ENCODE assay signal across 8 cellular contexts in the genomic region with DNA sequence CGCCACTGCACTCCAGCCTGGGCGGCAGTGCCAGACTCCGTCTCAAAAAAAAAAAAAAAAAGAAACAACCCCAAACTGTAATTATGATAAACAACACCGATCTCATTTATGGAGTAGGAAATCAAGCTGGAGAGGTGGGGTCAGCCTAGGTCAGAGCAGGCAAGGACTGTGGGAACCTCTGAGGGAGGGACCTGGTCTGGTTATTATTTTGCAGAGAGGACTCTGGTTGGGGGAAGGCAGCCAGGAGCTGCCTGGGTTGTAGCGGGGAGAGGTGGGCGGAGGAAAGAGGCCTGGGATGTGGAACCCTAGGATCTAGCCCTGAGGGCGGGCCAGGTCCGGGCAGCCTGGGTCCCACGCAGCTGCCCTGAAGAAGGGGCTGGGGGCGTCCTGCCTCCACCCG. TPM values are rescaled to one million over a fixed set of nuclear protein-coding genes. Genes with fewer than 3 reads are reported as not detected.
DNase-seq lines count a peak whose midpoint lies in the region; ATAC-seq, FAIRE-seq and TF ChIP-seq lines count a peak whose summit lies in the region.

No MANE protein-coding gene starts in this region.

- TF ChIP-seq RAD21 in A549 (conservative IDR thresholded peaks at IDR 0.05 in 1 of 2, IDR thresholded peaks at IDR 0.05 in 1 of 2) (no peak), K562 (CRISPR knock-in tag; conservative IDR thresholded peaks at IDR 0.05 in 1 of 2, IDR thresholded peaks at IDR 0.05 in 1 of 2) (no peak)

- BruUV-seq in K562 (replicated peaks; lab: Mats Ljungman, UMichigan), result no TSS peak

- intact Hi-C loops in K562 (cut with micrococcal nuclease) (loop anchor here (2.0 kb wide), 1 partner anchor 64 kb away; no protein-coding TSS in a partner anchor), left lung (cut with DNase I) (loop anchor here in 1 of 2 donors (5.0 kb wide), 1 partner anchor 62 kb away; no protein-coding TSS in a partner anchor)

- CTCF ChIA-PET in A549 (lab: Yijun Ruan, JAX) (interaction anchor here (0.6 to 12.9 kb wide), 27 partner anchors 9 to 549 kb away, joined by 3 to 396 read pairs (median 5); a partner anchor contains a TSS), K562 (lab: Yijun Ruan, JAX; ENCODE audit: low intra/inter-chr PET ratio) (interaction anchor here (0.6 to 3.4 kb wide), 4 partner anchors 63 to 116 kb away, joined by 3 to 51 read pairs (median 18); no protein-coding TSS in a partner anchor)

- H3K36me3 ChIP-seq in K562 (ENCODE audit: control insufficient read depth, insufficient read depth, low read length) (no peaks in the 10 kb centered on the region), left lung (no peaks in the 10 kb centered on the region), thoracic aorta (no peaks in the 10 kb centered on the region)

- H3K79me2 ChIP-seq in K562 (ENCODE audit: control insufficient read depth, insufficient read depth, low read length), result no peaks in the 10 kb centered on the region

- H3K9ac ChIP-seq in K562 (ENCODE audit: insufficient read depth in 1 of 2, low read depth in 2 of 2, low read length in 2 of 2), result peak overlapping the region; percentile 61 to 93; a peak in 3 of 4 replicates

- H3K27ac ChIP-seq in A549, result peak overlapping the region; percentile 98 to 99
- peak overlapping the region; percentile 66; the same call in 2 of the 3 replicates for H3K27ac ChIP-seq in K562 (ENCODE audit: extremely low read depth, low read depth, low read length)
- H3K27ac ChIP-seq in left lung, result peak overlapping the region in 1 of 2 donors; percentile 88
- H3K27ac ChIP-seq in thoracic aorta, result no peak overlapping the region

- ATAC-seq in A549, result peak; percentile 77 to 81
- ATAC-seq in K562, result peak; percentile 68
- ATAC-seq in left lung, result peak; percentile 65
- ATAC-seq in thoracic aorta (ENCODE audit: insufficient number of reproducible peaks, low FRiP score, low read depth), result no peak

- DNase-seq in A549 (ENCODE audit: low read depth in 1 of 2, low spot score in 1 of 2) (peak; percentile 73 to 78), GM12864 (ENCODE audit: low read depth) (no peak), NCI-H146 treated with DMSO at 0.1 percent for 48 hours (lab: John Stamatoyannopoulos, UW; ENCODE audit: unreplicated experiment) (peak; percentile 40), K562 (ENCODE audit: extremely low read depth in 1 of 4, low spot score in 3 of 4) (peak; percentile 61 to 63 (median 62)), left lung (no peak), thoracic aorta (ENCODE audit: low spot score) (no peak), NCI-H187 treated with DMSO at 0.1 percent for 48 hours (lab: John Stamatoyannopoulos, UW) (no peak)
- DNase-seq in stimulated activated CD4-positive, alpha-beta T cell treated with anti-CD3 and anti-CD28 coated beads, Interleukin-4, amount 100 ng/mL, for 24 hours, result no peak

- H3K4me3 ChIP-seq in A549, result peak overlapping the region; percentile 65
- H3K4me3 ChIP-seq in GM12864 (ENCODE audit: low read depth, low read length), result peak overlapping the region; percentile 45
- peak overlapping the region; percentile 44 for H3K4me3 ChIP-seq in K562
- peak overlapping the region; percentile 53 to 58 for H3K4me3 ChIP-seq in left lung
- H3K4me3 ChIP-seq in thoracic aorta, result peak overlapping the region; percentile 73

- in situ Hi-C loops in K562 (cut with MboI), result no loop called here

- FAIRE-seq in A549 (lab: Jason Lieb, UNC) (no peak), K562 (lab: Jason Lieb, UNC) (peak; percentile 81)

- 6% methylated on average over 8 of the region's 11 CpGs for WGBS in A549 (ENCODE audit: missing lambda C conversion rate)
- 50% methylated on average over 1 of the region's 11 CpGs for WGBS in K562 (ENCODE audit: insufficient coverage, low coverage, missing lambda C conversion rate)

- TF ChIP-seq POLR2A in A549 (IDR thresholded peaks at IDR 0.05; ENCODE audit: low read length), result no peak
- TF ChIP-seq POLR2A in K562 (conservative IDR thresholded peaks at IDR 0.05), result no peak

- TF ChIP-seq EP300 in A549 (IDR thresholded peaks at IDR 0.05) (no peak), K562 (IDR thresholded peaks at IDR 0.05; ENCODE audit: low read length) (no peak)

- H3K9me3 ChIP-seq in A549 (no peaks in the 10 kb centered on the region), K562 (replicated peaks; ENCODE audit: control insufficient read depth, insufficient read depth, low read depth, low read length) (no peaks in the 10 kb centered on the region), left lung (no peaks in the 10 kb centered on the region), thoracic aorta (no peaks in the 10 kb centered on the region)

- POLR2A ChIA-PET in A549 (lab: Yijun Ruan, JAX), result interaction anchor here (0.6 to 1.3 kb wide), 10 partner anchors 9 to 113 kb away, joined by 3 to 11 read pairs (median 3); a partner anchor contains a TSS
- POLR2A ChIA-PET in K562 (lab: Yijun Ruan, JAX), result interaction anchor here (0.6 to 1.4 kb wide), 4 partner anchors 57 to 146 kb away, joined by 3 to 5 read pairs (median 4); a partner anchor contains a TSS

- H3K4me2 ChIP-seq in A549, result peak overlapping the region; percentile 97
- peak overlapping the region; percentile 59 for H3K4me2 ChIP-seq in K562 (ENCODE audit: insufficient read depth, low read length)

- H3K27me3 ChIP-seq in K562 (ENCODE audit: control insufficient read depth in 2 of 2, insufficient read depth in 2 of 2, low read length in 2 of 2) (no peaks in the 10 kb centered on the region), left lung (peaks cover 0 to 23% of the 10 kb centered on the region in 2 donors), thoracic aorta (replicated peaks; ENCODE audit: insufficient read depth) (no peaks in the 10 kb centered on the region)

- TF ChIP-seq CTCF in A549 (IDR thresholded peaks at IDR 0.05) (no peak), GM12864 (IDR thresholded peaks at IDR 0.05; ENCODE audit: low read depth, low read length, missing control alignments) (no peak), K562 (IDR thresholded peaks at IDR 0.05 in 2 of 3, conservative IDR thresholded peaks at IDR 0.05 in 1 of 3; ENCODE audit: insufficient read depth in 2 of 3, low read depth in 1 of 3, low read length in 3 of 3) (no peak), left lung (IDR thresholded peaks at IDR 0.05) (no peak), thoracic aorta (IDR thresholded peaks at IDR 0.05) (no peak)

- peaks cover 46% of the 10 kb centered on the region for H3K4me1 ChIP-seq in A549
- H3K4me1 ChIP-seq in K562 (replicated peaks in 1 of 2; ENCODE audit: control insufficient read depth in 2 of 2, insufficient read depth in 2 of 2, low read length in 2 of 2), result peaks cover 4 to 44% of the 10 kb centered on the region in 2 experiments; a peak in 3 of 5 replicates
- H3K4me1 ChIP-seq in left lung, result peaks cover 0 to 13% of the 10 kb centered on the region in 2 donors
- H3K4me1 ChIP-seq in thoracic aorta (ENCODE audit: control insufficient read depth in 1 of 2, low read depth in 2 of 2), result peaks cover 0 to 11% of the 10 kb centered on the region in 2 donors

- H2AFZ ChIP-seq in K562 (ENCODE audit: low read depth, low read length), result peak overlapping the region; percentile 95

- no peaks in the 10 kb centered on the region for H4K20me1 ChIP-seq in K562 (replicated peaks; ENCODE audit: control insufficient read depth, insufficient read depth, low read length)

- H3K9me1 ChIP-seq in K562 (ENCODE audit: control insufficient read depth, insufficient read depth, low read length), result no peaks in the 10 kb centered on the region

RNA-seq across cellular contexts. Expression of a gene that starts 10.9 kb away (rescaled TPM):
- polyA plus RNA-seq in A549 (2011; rRNA removed), result 1.1 and 1.5 TPM in 2 replicates
- polyA plus RNA-seq in A549 (2012; cell fraction: cytosol; rRNA removed), result 2.5 and 4.5 TPM in 2 replicates
- polyA plus RNA-seq in A549 (2012; cell fraction: nucleus; rRNA removed), result 2.5 and 3.9 TPM in 2 replicates
- polyA plus RNA-seq in A549 (2017; fragmentation: RNase III; extraction: RNeasy Plus Mini Kit Qiagen cat#74134 plus additional on column Dnase treatment), result 1.4 to 2.6 TPM (median 2.0 TPM) in 3 replicates
- 0.87 and 1.1 TPM in 2 replicates for polyA minus RNA-seq in A549 (2011; rRNA and poly(A)+ RNA removed)
- total RNA-seq in K562 (2011; cell fraction: chromatin; rRNA removed; ENCODE audit: low replicate concordance), result not detected in 2 replicates
- total RNA-seq in K562 (2011; cell fraction: nucleolus; rRNA removed), result not detected in 2 replicates
- total RNA-seq in K562 (2011; cell fraction: nucleoplasm; rRNA removed), result not detected in 2 replicates
- not detected in 2 replicates for total RNA-seq in K562 (2014; rRNA removed)
- not detected in 2 replicates for total RNA-seq in K562 (2014; rRNA removed; fragmentation: Illumina TruSeq; extraction: Trizol)
- not detected in 2 replicates for total RNA-seq in K562 (2015; rRNA removed; fragmentation: Illumina TruSeq; extraction: Trizol)
- total RNA-seq in K562 (2021), result not detected in 2 replicates
- not detected in 2 replicates for polyA plus RNA-seq in K562 (2011; rRNA removed)
- polyA plus RNA-seq in K562 (2011; cell fraction: cytosol; rRNA removed), result not detected in 2 replicates
- not detected in 2 replicates for polyA plus RNA-seq in K562 (2011; cell fraction: nucleus; rRNA removed)
- polyA plus RNA-seq in K562 (2012), result not detected in 2 replicates
- polyA plus RNA-seq in K562 (2014; fragmentation: Illumina TruSeq; extraction: Trizol), result not detected in 2 replicates
- polyA plus RNA-seq in K562 (2014; fragmentation: Nextera tagmentation; extraction: Ambion mirVana), result not detected
- not detected in 2 replicates for polyA plus RNA-seq in K562 (2014; rRNA removed)
- polyA minus RNA-seq in K562 (2011; rRNA and poly(A)+ RNA removed), result not detected in 2 replicates
- not detected in 2 replicates for polyA minus RNA-seq in K562 (2011; cell fraction: cytosol; rRNA and poly(A)+ RNA removed)
- not detected in 2 replicates for polyA minus RNA-seq in K562 (2011; cell fraction: nucleus; rRNA and poly(A)+ RNA removed)
- 1 to 10 TPM in 1 of 2 donors, not detected in 1; 1.4 TPM for total RNA-seq in left lung
- not detected for total RNA-seq in thoracic aorta

RNA-seq across cellular contexts. Expression of a gene that starts 13.9 kb away (rescaled TPM):
- polyA plus RNA-seq in A549 (2011; rRNA removed) (27.7 and 34.4 TPM in 2 replicates), A549 (2017; fragmentation: RNase III; extraction: RNeasy Plus Mini Kit Qiagen cat#74134 plus additional on column Dnase treatment) (27.7 to 38.4 TPM (median 37.5 TPM) in 3 replicates), K562 (2011; rRNA removed) (33.7 and 38.5 TPM in 2 replicates), K562 (2014; fragmentation: Illumina TruSeq; extraction: Trizol) (30.7 and 32.4 TPM in 2 replicates), K562 (2014; fragmentation: Nextera tagmentation; extraction: Ambion mirVana) (10 to 100 TPM in 1 of 2 experiments, 1 to 10 TPM in 1; 5.4 to 15.3 TPM), K562 (2014; rRNA removed) (31.8 and 39.6 TPM in 2 replicates)
- polyA plus RNA-seq in A549 (2012; cell fraction: cytosol; rRNA removed), result 51.1 and 64.6 TPM in 2 replicates
- 29.5 and 30.9 TPM in 2 replicates for polyA plus RNA-seq in A549 (2012; cell fraction: nucleus; rRNA removed)
- 34.1 and 35.5 TPM in 2 replicates for polyA minus RNA-seq in A549 (2011; rRNA and poly(A)+ RNA removed)
- 12.4 and 30.9 TPM in 2 replicates for total RNA-seq in K562 (2011; cell fraction: chromatin; rRNA removed; ENCODE audit: low replicate concordance)
- total RNA-seq in K562 (2011; cell fraction: nucleolus; rRNA removed), result 33.7 and 34.3 TPM in 2 replicates
- 21.2 and 21.5 TPM in 2 replicates for total RNA-seq in K562 (2011; cell fraction: nucleoplasm; rRNA removed)
- total RNA-seq in K562 (2014; rRNA removed) (21.3 and 24.6 TPM in 2 replicates), K562 (2014; rRNA removed; fragmentation: Illumina TruSeq; extraction: Trizol) (7.6 and 10.0 TPM in 2 replicates), K562 (2015; rRNA removed; fragmentation: Illumina TruSeq; extraction: Trizol) (22.6 and 25.7 TPM in 2 replicates), K562 (2021) (28.6 and 29.5 TPM in 2 replicates), left lung (10 to 100 TPM; 26.1 to 66.7 TPM), thoracic aorta (10 to 100 TPM; 21.2 to 37.6 TPM)
- polyA plus RNA-seq in K562 (2011; cell fraction: cytosol; rRNA removed), result 47.8 and 79.5 TPM in 2 replicates
- polyA plus RNA-seq in K562 (2011; cell fraction: nucleus; rRNA removed), result 23.0 and 23.2 TPM in 2 replicates
- 41.0 and 47.9 TPM in 2 replicates for polyA plus RNA-seq in K562 (2012)
- polyA minus RNA-seq in K562 (2011; rRNA and poly(A)+ RNA removed), result 18.6 and 23.6 TPM in 2 replicates
- polyA minus RNA-seq in K562 (2011; cell fraction: cytosol; rRNA and poly(A)+ RNA removed), result 15.5 and 22.4 TPM in 2 replicates
- 13.5 and 23.2 TPM in 2 replicates for polyA minus RNA-seq in K562 (2011; cell fraction: nucleus; rRNA and poly(A)+ RNA removed)

RNA-seq across cellular contexts. Expression of a gene that starts 25.4 kb away (rescaled TPM):
- polyA plus RNA-seq in A549 (2011; rRNA removed) (not detected in 2 replicates), A549 (2017; fragmentation: RNase III; extraction: RNeasy Plus Mini Kit Qiagen cat#74134 plus additional on column Dnase treatment) (0.20 TPM in 1 of 3 replicates, not detected in the others), K562 (2011; rRNA removed) (0.09 and 0.11 TPM in 2 replicates), K562 (2014; fragmentation: Illumina TruSeq; extraction: Trizol) (0.10 TPM in 1 of 2 replicates, not detected in the other), K562 (2014; fragmentation: Nextera tagmentation; extraction: Ambion mirVana) (under 1 TPM; 0.04 TPM), K562 (2014; rRNA removed) (0.08 TPM in 1 of 2 replicates, not detected in the other)
- polyA plus RNA-seq in A549 (2012; cell fraction: cytosol; rRNA removed), result 0.04 TPM in 1 of 2 replicates, not detected in the other
- polyA plus RNA-seq in A549 (2012; cell fraction: nucleus; rRNA removed), result 0.02 TPM in 1 of 2 replicates, not detected in the other
- polyA minus RNA-seq in A549 (2011; rRNA and poly(A)+ RNA removed), result not detected in 2 replicates
- total RNA-seq in K562 (2011; cell fraction: chromatin; rRNA removed; ENCODE audit: low replicate concordance), result 0.58 TPM in 1 of 2 replicates, not detected in the other
- 1.6 and 1.8 TPM in 2 replicates for total RNA-seq in K562 (2011; cell fraction: nucleolus; rRNA removed)
- 1.4 TPM in 1 of 2 replicates, not detected in the other for total RNA-seq in K562 (2011; cell fraction: nucleoplasm; rRNA removed)
- total RNA-seq in K562 (2014; rRNA removed) (0.33 TPM in 1 of 2 replicates, not detected in the other), K562 (2014; rRNA removed; fragmentation: Illumina TruSeq; extraction: Trizol) (0.58 and 0.64 TPM in 2 replicates), K562 (2015; rRNA removed; fragmentation: Illumina TruSeq; extraction: Trizol) (0.38 and 0.51 TPM in 2 replicates), K562 (2021) (0.58 and 0.86 TPM in 2 replicates), left lung (under 1 TPM in 1 of 2 donors, not detected in 1; 0.13 TPM), thoracic aorta (not detected)
- polyA plus RNA-seq in K562 (2011; cell fraction: cytosol; rRNA removed), result 0.03 TPM in 1 of 2 replicates, not detected in the other
- 0.64 and 0.84 TPM in 2 replicates for polyA plus RNA-seq in K562 (2011; cell fraction: nucleus; rRNA removed)
- 0.13 and 0.24 TPM in 2 replicates for polyA plus RNA-seq in K562 (2012)
- 0.49 and 0.60 TPM in 2 replicates for polyA minus RNA-seq in K562 (2011; rRNA and poly(A)+ RNA removed)
- not detected in 2 replicates for polyA minus RNA-seq in K562 (2011; cell fraction: cytosol; rRNA and poly(A)+ RNA removed)
- polyA minus RNA-seq in K562 (2011; cell fraction: nucleus; rRNA and poly(A)+ RNA removed), result 1.8 and 1.9 TPM in 2 replicates

RNA-seq across cellular contexts. Expression of a gene that starts 30.2 kb away (rescaled TPM):
- polyA plus RNA-seq in A549 (2011; rRNA removed) (151 and 198 TPM in 2 replicates), A549 (2017; fragmentation: RNase III; extraction: RNeasy Plus Mini Kit Qiagen cat#74134 plus additional on column Dnase treatment) (367 to 410 TPM (median 389 TPM) in 3 replicates), K562 (2011; rRNA removed) (69.3 and 98.6 TPM in 2 replicates), K562 (2014; fragmentation: Illumina TruSeq; extraction: Trizol) (161 and 217 TPM in 2 replicates), K562 (2014; fragmentation: Nextera tagmentation; extraction: Ambion mirVana) (100 to 1,000 TPM in 1 of 2 experiments, 10 to 100 TPM in 1; 81.5 to 101 TPM), K562 (2014; rRNA removed) (294 and 372 TPM in 2 replicates)
- polyA plus RNA-seq in A549 (2012; cell fraction: cytosol; rRNA removed), result 614 and 662 TPM in 2 replicates
- 311 and 379 TPM in 2 replicates for polyA plus RNA-seq in A549 (2012; cell fraction: nucleus; rRNA removed)
- 233 and 240 TPM in 2 replicates for polyA minus RNA-seq in A549 (2011; rRNA and poly(A)+ RNA removed)
- 23.1 and 36.2 TPM in 2 replicates for total RNA-seq in K562 (2011; cell fraction: chromatin; rRNA removed; ENCODE audit: low replicate concordance)
- 30.7 and 34.7 TPM in 2 replicates for total RNA-seq in K562 (2011; cell fraction: nucleolus; rRNA removed)
- 29.8 and 36.9 TPM in 2 replicates for total RNA-seq in K562 (2011; cell fraction: nucleoplasm; rRNA removed)
- total RNA-seq in K562 (2014; rRNA removed) (527 and 595 TPM in 2 replicates), K562 (2014; rRNA removed; fragmentation: Illumina TruSeq; extraction: Trizol) (134 and 149 TPM in 2 replicates), K562 (2015; rRNA removed; fragmentation: Illumina TruSeq; extraction: Trizol) (228 and 241 TPM in 2 replicates), K562 (2021) (239 and 265 TPM in 2 replicates), left lung (100 to 1,000 TPM in 1 of 2 donors, 10 to 100 TPM in 1; 97.8 to 102 TPM), thoracic aorta (100 to 1,000 TPM; 108 to 197 TPM)
- polyA plus RNA-seq in K562 (2011; cell fraction: cytosol; rRNA removed), result 131 and 284 TPM in 2 replicates
- 120 and 169 TPM in 2 replicates for polyA plus RNA-seq in K562 (2011; cell fraction: nucleus; rRNA removed)
- polyA plus RNA-seq in K562 (2012), result 158 and 278 TPM in 2 replicates
- 104 and 114 TPM in 2 replicates for polyA minus RNA-seq in K562 (2011; rRNA and poly(A)+ RNA removed)
- 172 and 191 TPM in 2 replicates for polyA minus RNA-seq in K562 (2011; cell fraction: cytosol; rRNA and poly(A)+ RNA removed)
- 14.4 and 25.9 TPM in 2 replicates for polyA minus RNA-seq in K562 (2011; cell fraction: nucleus; rRNA and poly(A)+ RNA removed)

RNA-seq across cellular contexts. Expression of a gene that starts 35.5 kb away (rescaled TPM):
- polyA plus RNA-seq in A549 (2011; rRNA removed) (2,621 and 3,507 TPM in 2 replicates), A549 (2017; fragmentation: RNase III; extraction: RNeasy Plus Mini Kit Qiagen cat#74134 plus additional on column Dnase treatment) (3,378 to 3,689 TPM (median 3,626 TPM) in 3 replicates), K562 (2011; rRNA removed) (4,170 and 6,521 TPM in 2 replicates), K562 (2014; fragmentation: Illumina TruSeq; extraction: Trizol) (3,709 and 6,295 TPM in 2 replicates), K562 (2014; fragmentation: Nextera tagmentation; extraction: Ambion mirVana) (1,000 to 10,000 TPM in 1 of 2 experiments, 100 to 1,000 TPM in 1; 834 to 1,305 TPM), K562 (2014; rRNA removed) (4,774 and 5,288 TPM in 2 replicates)
- polyA plus RNA-seq in A549 (2012; cell fraction: cytosol; rRNA removed), result 9,728 and 10,634 TPM in 2 replicates
- polyA plus RNA-seq in A549 (2012; cell fraction: nucleus; rRNA removed), result 6,217 and 7,236 TPM in 2 replicates
- polyA minus RNA-seq in A549 (2011; rRNA and poly(A)+ RNA removed), result 2,806 and 2,960 TPM in 2 replicates
- 390 and 1,103 TPM in 2 replicates for total RNA-seq in K562 (2011; cell fraction: chromatin; rRNA removed; ENCODE audit: low replicate concordance)
- total RNA-seq in K562 (2011; cell fraction: nucleolus; rRNA removed), result 1,659 and 1,855 TPM in 2 replicates
- total RNA-seq in K562 (2011; cell fraction: nucleoplasm; rRNA removed), result 1,433 and 3,279 TPM in 2 replicates
- total RNA-seq in K562 (2014; rRNA removed) (4,179 and 5,605 TPM in 2 replicates), K562 (2014; rRNA removed; fragmentation: Illumina TruSeq; extraction: Trizol) (1,866 and 2,148 TPM in 2 replicates), K562 (2015; rRNA removed; fragmentation: Illumina TruSeq; extraction: Trizol) (3,793 and 3,917 TPM in 2 replicates), K562 (2021) (4,794 and 4,832 TPM in 2 replicates), left lung (1,000 to 10,000 TPM; 1,832 to 2,162 TPM), thoracic aorta (100 to 1,000 TPM; 702 to 834 TPM)
- 12,880 and 20,303 TPM in 2 replicates for polyA plus RNA-seq in K562 (2011; cell fraction: cytosol; rRNA removed)
- 3,908 and 4,185 TPM in 2 replicates for polyA plus RNA-seq in K562 (2011; cell fraction: nucleus; rRNA removed)
- 4,897 and 8,104 TPM in 2 replicates for polyA plus RNA-seq in K562 (2012)
- 2,028 and 2,480 TPM in 2 replicates for polyA minus RNA-seq in K562 (2011; rRNA and poly(A)+ RNA removed)
- 3,586 and 4,552 TPM in 2 replicates for polyA minus RNA-seq in K562 (2011; cell fraction: cytosol; rRNA and poly(A)+ RNA removed)
- polyA minus RNA-seq in K562 (2011; cell fraction: nucleus; rRNA and poly(A)+ RNA removed), result 605 and 1,049 TPM in 2 replicates

Comparison
In these comparisons a context has a peak if more than half of its experiments do, and no peak if none do; other contexts are left out.
1. DNase-seq: peak in A549 (2 of 2), NCI-H146 treated with DMSO at 0.1 percent for 48 hours (single experiment) and K562 (4 of 4); none in GM12864 (single experiment), left lung (0 of 2), thoracic aorta (single experiment), NCI-H187 treated with DMSO at 0.1 percent for 48 hours (single experiment) and stimulated activated CD4-positive, alpha-beta T cell treated with anti-CD3 and anti-CD28 coated beads, Interleukin-4, amount 100 ng/mL, for 24 hours (single experiment).
2. H3K27ac ChIP-seq: peak in A549 (2 of 2) and K562 (single experiment); none in thoracic aorta (0 of 2).
3. Peak in every context shown above with its lines, with median percentiles within 50 percentile points of each other: H3K4me3 ChIP-seq.